12 cellular contexts compared by ENCODE assay signal in genomic region chr11:113384551-113384950, GRCh38. TPM values are rescaled to one million over a fixed set of nuclear protein-coding genes. Genes with fewer than 3 reads are reported as not detected.
DNase-seq lines count a peak whose midpoint lies in the region; ATAC-seq and TF ChIP-seq lines count a peak whose summit lies in the region.
"Had no signal": no experiment of that assay in that cellular context is flagged by ENCODE, and none has a peak within 500 bp of the region (broad histone marks: within the 10 kb centered on the region; RNA-seq: fewer than 3 reads in every experiment).

No MANE protein-coding gene starts in this region.

- H3K4me3 ChIP-seq in A673 (ENCODE audit: low read depth, low read length, poor library complexity, severe bottlenecking) (no peak overlapping the region), HFF-Myc (replicated peaks; ENCODE audit: low read depth, low read length) (no peak overlapping the region), SJSA1 (no peak overlapping the region), fibroblast of the aortic adventitia (ENCODE audit: low read depth, low read length) (no peak overlapping the region)
- H3K4me3 ChIP-seq: transverse colon had no signal

- POLR2A ChIA-PET in A673 (lab: Charles Lee; ENCODE audit: low non-redundant PET): no interaction called here

- H3K36me3 ChIP-seq in A673 (ENCODE audit: insufficient read depth, low read length, poor library complexity, severe bottlenecking): no peaks in the 10 kb centered on the region
- no peaks in the 10 kb centered on the region for H3K36me3 ChIP-seq in SJSA1
- H3K36me3 ChIP-seq: transverse colon had no signal

- H3K27me3 ChIP-seq in A673 (replicated peaks; ENCODE audit: insufficient read depth, low read depth, low read length, poor library complexity) (no peaks in the 10 kb centered on the region), SJSA1 (replicated peaks) (no peaks in the 10 kb centered on the region)

- TF ChIP-seq CTCF in A673 (conservative IDR thresholded peaks at IDR 0.05; ENCODE audit: low read depth, low read length) (no peak), HFF-Myc (IDR thresholded peaks at IDR 0.05; ENCODE audit: low read depth, low read length, missing control alignments) (no peak), fibroblast of the aortic adventitia (IDR thresholded peaks at IDR 0.05; ENCODE audit: insufficient read depth, low read length) (no peak)

- intact Hi-C loops in A673 (cut with micrococcal nuclease; ENCODE audit: unreplicated experiment): no loop called here

- H3K4me1 ChIP-seq in A673 (ENCODE audit: insufficient read depth, low read length, poor library complexity, severe bottlenecking): peaks cover 19% of the 10 kb centered on the region
- H3K4me1 ChIP-seq in SJSA1 (replicated peaks): peaks cover 5% of the 10 kb centered on the region; the same call in 1 of the 2 replicates

- no peak for ATAC-seq in GM21367 (IDR thresholded peaks at IDR 0.05; ENCODE audit: unreplicated experiment)
- ATAC-seq in GM21529 (IDR thresholded peaks at IDR 0.05; ENCODE audit: unreplicated experiment): no peak

- no TSS peak for BruUV-seq in A673 (replicated peaks; lab: Mats Ljungman, UMichigan)

- H3K9me3 ChIP-seq in A673 (ENCODE audit: low read depth, low read length, poor library complexity, severe bottlenecking) (no peaks in the 10 kb centered on the region), SJSA1 (replicated peaks) (no peaks in the 10 kb centered on the region)
- H3K9me3 ChIP-seq: transverse colon had no signal

- peak overlapping the region; percentile 53 for H3K27ac ChIP-seq in A673 (ENCODE audit: low read depth, low read length, poor library complexity, severe bottlenecking)
- H3K27ac ChIP-seq in SJSA1: no peak overlapping the region
- H3K27ac ChIP-seq: transverse colon had no signal

- DNase-seq in A673 (ENCODE audit: low spot score) (peak; percentile 85), HFF-Myc (ENCODE audit: extremely low read depth, low read depth) (peak; percentile 90), SJSA1 (ENCODE audit: low read depth in 1 of 2, low spot score in 2 of 2) (peak; percentile 34 to 58), fibroblast of the aortic adventitia (ENCODE audit: low read depth) (peak; percentile 89), foreskin melanocyte (no peak), HuH-7.5 (ENCODE audit: low spot score) (no peak)
- DNase-seq: C1 segment of cervical spinal cord; effector memory CD4-positive, alpha-beta T cell; stimulated activated CD4-positive, alpha-beta T cell treated with anti-CD3 and anti-CD28 coated beads, Interleukin-2, amount 100 ng/mL, for 24 hours; transverse colon had no signal

- CTCF ChIA-PET in A673 (lab: Charles Lee): no interaction called here

RNA-seq across cellular contexts. Expression of gene ANKK1, which starts 3.0 kb away (rescaled TPM):
- 0.39 and 0.43 TPM in 2 replicates for total RNA-seq in A673 (2021)
- total RNA-seq in SJSA1 (2014; rRNA removed; shearing (Covaris generic)): not detected in 2 replicates
- total RNA-seq in fibroblast of the aortic adventitia (ENCODE audit: low replicate concordance): not detected in 2 replicates

Comparison
In these comparisons a context has a peak if more than half of its experiments do, and no peak if none do; other contexts are left out.
1. DNase-seq: peak in A673 (single experiment), HFF-Myc (single experiment), SJSA1 (2 of 2) and fibroblast of the aortic adventitia (single experiment); none in foreskin melanocyte (single experiment) and HuH-7.5 (single experiment).